In the genomic region with DNA sequence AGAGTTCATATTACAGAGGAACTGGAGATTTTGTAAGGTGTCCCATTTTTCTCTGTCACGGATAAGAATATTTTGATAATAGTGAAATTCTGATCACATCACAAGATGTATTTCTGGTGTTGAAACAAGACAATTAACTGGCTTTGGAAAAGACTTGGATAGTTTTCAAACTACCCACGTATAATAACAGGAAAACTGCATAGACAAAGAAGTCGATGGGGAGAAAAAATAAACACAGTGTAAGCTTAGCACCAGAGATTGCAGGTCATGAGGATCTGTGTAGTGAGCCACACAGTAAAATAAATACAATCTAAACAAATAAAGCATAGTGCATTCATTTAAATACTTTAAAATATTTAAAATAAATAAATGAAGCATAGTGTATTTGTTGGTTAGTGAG, we compare ENCODE assay signal across 18 cellular contexts.
"Had no signal": no experiment of that assay in that cellular context is flagged by ENCODE, and none has a peak within 500 bp of the region (broad histone marks: within the 10 kb centered on the region; RNA-seq: fewer than 3 reads in every experiment).

No MANE protein-coding gene starts in this region.

- H3K36me3 ChIP-seq: esophagus squamous epithelium, heart left ventricle, left lung, neutrophil, ovary, right atrium auricular region, tibial artery, upper lobe of right lung, vagina had no signal

- H3K4me3 ChIP-seq: esophagus squamous epithelium, heart left ventricle, left lung, lung, ovary, right atrium auricular region, smooth muscle cell, tibial artery, upper lobe of right lung, vagina had no signal

- H3K27ac ChIP-seq: left lung, neutrophil, ovary, right atrium auricular region, tibial artery, upper lobe of right lung, vagina had no signal

- H3K27me3 ChIP-seq: esophagus squamous epithelium, heart left ventricle, left lung, neutrophil, ovary, right atrium auricular region, tibial artery, upper lobe of right lung, vagina had no signal

- H3K4me2 ChIP-seq: smooth muscle cell had no signal

- DNase-seq: effector memory CD8-positive, alpha-beta T cell; esophagus squamous epithelium; heart left ventricle; islet precursor cell; left lung; mesendoderm; naive thymus-derived CD4-positive, alpha-beta T cell; ovary; stimulated activated CD4-positive, alpha-beta T cell treated with anti-CD3 and anti-CD28 coated beads, Interleukin-2, amount 100 ng/mL, for 48 hours; stimulated activated CD8-positive, alpha-beta memory T cell treated with anti-CD3 and anti-CD28 coated beads, Interleukin-4, amount 100 ng/mL, for 48 hours; stimulated activated naive CD8-positive, alpha-beta T cell treated with anti-CD3 and anti-CD28 coated beads, Interleukin-15, Interleukin-2, amounts not matched to agents 100 U/mL and 50 U/mL, for 24 hours; tibial artery; upper lobe of right lung had no signal

- H3K9me3 ChIP-seq: esophagus squamous epithelium, left lung, ovary, tibial artery, upper lobe of right lung, vagina had no signal
